In genomic region chr13:88036205-88036604, GRCh38 we compare ENCODE assay signal across 1 cellular context.
A peak's percentile ranks its signal among the peaks of the same experiment; 100 is the strongest.
TF ChIP-seq lines count a peak whose summit lies in the region.

No MANE protein-coding gene starts in this region.

TF ChIP-seq in HEK293, 187 proteins besides CTCF, POLR2A, EP300 and RAD21 (continued from another document):
- TF ChIP-seq, protein P1, sequence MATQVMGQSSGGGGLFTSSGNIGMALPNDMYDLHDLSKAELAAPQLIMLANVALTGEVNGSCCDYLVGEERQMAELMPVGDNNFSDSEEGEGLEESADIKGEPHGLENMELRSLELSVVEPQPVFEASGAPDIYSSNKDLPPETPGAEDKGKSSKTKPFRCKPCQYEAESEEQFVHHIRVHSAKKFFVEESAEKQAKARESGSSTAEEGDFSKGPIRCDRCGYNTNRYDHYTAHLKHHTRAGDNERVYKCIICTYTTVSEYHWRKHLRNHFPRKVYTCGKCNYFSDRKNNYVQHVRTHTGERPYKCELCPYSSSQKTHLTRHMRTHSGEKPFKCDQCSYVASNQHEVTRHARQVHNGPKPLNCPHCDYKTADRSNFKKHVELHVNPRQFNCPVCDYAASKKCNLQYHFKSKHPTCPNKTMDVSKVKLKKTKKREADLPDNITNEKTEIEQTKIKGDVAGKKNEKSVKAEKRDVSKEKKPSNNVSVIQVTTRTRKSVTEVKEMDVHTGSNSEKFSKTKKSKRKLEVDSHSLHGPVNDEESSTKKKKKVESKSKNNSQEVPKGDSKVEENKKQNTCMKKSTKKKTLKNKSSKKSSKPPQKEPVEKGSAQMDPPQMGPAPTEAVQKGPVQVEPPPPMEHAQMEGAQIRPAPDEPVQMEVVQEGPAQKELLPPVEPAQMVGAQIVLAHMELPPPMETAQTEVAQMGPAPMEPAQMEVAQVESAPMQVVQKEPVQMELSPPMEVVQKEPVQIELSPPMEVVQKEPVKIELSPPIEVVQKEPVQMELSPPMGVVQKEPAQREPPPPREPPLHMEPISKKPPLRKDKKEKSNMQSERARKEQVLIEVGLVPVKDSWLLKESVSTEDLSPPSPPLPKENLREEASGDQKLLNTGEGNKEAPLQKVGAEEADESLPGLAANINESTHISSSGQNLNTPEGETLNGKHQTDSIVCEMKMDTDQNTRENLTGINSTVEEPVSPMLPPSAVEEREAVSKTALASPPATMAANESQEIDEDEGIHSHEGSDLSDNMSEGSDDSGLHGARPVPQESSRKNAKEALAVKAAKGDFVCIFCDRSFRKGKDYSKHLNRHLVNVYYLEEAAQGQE (tag by site-specific recombination; IDR thresholded peaks at IDR 0.05): peak; percentile 28; the same call in 1 of the 2 replicates
